ENCODE assay signal across 1 cellular context in the genomic region with DNA sequence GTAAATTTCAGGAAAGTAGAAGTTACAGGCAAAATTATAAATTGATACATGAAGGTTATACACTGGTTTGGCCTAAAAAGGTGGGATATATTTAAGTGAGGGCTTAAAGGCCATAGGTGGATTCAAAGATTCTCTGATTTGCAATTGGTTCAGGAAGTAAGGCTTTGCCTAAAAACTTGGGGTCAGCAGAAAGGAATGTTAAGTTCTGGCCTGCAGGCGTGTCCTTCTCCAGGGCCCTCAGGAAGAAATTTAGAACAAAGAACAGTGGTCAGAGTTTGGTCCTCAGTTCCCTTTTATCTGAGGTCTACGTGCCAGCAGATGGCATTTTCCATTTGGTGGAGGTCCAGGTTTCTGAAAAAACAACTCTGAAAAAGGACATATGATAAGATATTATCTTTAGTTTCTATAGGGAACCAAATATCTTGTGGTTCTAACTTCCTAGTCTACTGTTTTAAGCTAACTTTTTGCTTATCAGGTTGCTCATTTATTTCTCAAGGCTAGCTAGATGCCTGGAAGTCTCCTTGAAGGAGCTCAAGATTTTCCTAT.
TF ChIP-seq lines count a peak whose summit lies in the region.

No MANE protein-coding gene starts in this region.

TF ChIP-seq in K562, 482 proteins besides CTCF, POLR2A, EP300 and RAD21 (continued from another document):
- TF ChIP-seq, protein P1, sequence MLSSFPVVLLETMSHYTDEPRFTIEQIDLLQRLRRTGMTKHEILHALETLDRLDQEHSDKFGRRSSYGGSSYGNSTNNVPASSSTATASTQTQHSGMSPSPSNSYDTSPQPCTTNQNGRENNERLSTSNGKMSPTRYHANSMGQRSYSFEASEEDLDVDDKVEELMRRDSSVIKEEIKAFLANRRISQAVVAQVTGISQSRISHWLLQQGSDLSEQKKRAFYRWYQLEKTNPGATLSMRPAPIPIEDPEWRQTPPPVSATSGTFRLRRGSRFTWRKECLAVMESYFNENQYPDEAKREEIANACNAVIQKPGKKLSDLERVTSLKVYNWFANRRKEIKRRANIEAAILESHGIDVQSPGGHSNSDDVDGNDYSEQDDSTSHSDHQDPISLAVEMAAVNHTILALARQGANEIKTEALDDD (IDR thresholded peaks at IDR 0.05): peak; percentile 28; the same call in 1 of the 2 replicates
- TF ChIP-seq, protein P2, sequence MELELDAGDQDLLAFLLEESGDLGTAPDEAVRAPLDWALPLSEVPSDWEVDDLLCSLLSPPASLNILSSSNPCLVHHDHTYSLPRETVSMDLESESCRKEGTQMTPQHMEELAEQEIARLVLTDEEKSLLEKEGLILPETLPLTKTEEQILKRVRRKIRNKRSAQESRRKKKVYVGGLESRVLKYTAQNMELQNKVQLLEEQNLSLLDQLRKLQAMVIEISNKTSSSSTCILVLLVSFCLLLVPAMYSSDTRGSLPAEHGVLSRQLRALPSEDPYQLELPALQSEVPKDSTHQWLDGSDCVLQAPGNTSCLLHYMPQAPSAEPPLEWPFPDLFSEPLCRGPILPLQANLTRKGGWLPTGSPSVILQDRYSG (tag; conservative IDR thresholded peaks at IDR 0.05; ENCODE audit: low read depth): 0 out of 2 replicates have a peak, but pooled peaks have one; percentile 20
- TF ChIP-seq THRAP3 (IDR thresholded peaks at IDR 0.05; ENCODE audit: borderline replicate concordance): no peak
- TF ChIP-seq, protein P3, sequence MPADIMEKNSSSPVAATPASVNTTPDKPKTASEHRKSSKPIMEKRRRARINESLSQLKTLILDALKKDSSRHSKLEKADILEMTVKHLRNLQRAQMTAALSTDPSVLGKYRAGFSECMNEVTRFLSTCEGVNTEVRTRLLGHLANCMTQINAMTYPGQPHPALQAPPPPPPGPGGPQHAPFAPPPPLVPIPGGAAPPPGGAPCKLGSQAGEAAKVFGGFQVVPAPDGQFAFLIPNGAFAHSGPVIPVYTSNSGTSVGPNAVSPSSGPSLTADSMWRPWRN (IDR thresholded peaks at IDR 0.05; ENCODE audit: low read depth): no peak
